Comparison of ENCODE assay signal across 23 cellular contexts in genomic region chr6:84263557-84263956, GRCh38. TPM values are rescaled to one million over a fixed set of nuclear protein-coding genes. Genes with fewer than 3 reads are reported as not detected.
DNase-seq lines count a peak whose midpoint lies in the region; TF ChIP-seq lines count a peak whose summit lies in the region.
"Had no signal": no experiment of that assay in that cellular context is flagged by ENCODE, and none has a peak within 500 bp of the region (broad histone marks: within the 10 kb centered on the region; RNA-seq: fewer than 3 reads in every experiment).

No MANE protein-coding gene starts in this region.

- no peaks in the 10 kb centered on the region for H3K36me3 ChIP-seq in SJCRH30
- no peaks in the 10 kb centered on the region for H3K36me3 ChIP-seq in mesendoderm (ENCODE audit: control insufficient read depth, insufficient read depth, low read length)
- H3K36me3 ChIP-seq: BLaER1, heart left ventricle, left ventricle myocardium inferior, suprapubic skin had no signal

- H3K27me3 ChIP-seq in SJCRH30 = no peaks in the 10 kb centered on the region
- H3K27me3 ChIP-seq in mesendoderm (ENCODE audit: insufficient read depth, low read length, poor library complexity) = no peaks in the 10 kb centered on the region
- H3K27me3 ChIP-seq: BLaER1, heart left ventricle, Peyer's patch, suprapubic skin had no signal

- H3K4me1 ChIP-seq in SJCRH30 = peaks cover 18% of the 10 kb centered on the region; the same call in 1 of the 2 replicates
- no peaks in the 10 kb centered on the region for H3K4me1 ChIP-seq in mesendoderm (ENCODE audit: control insufficient read depth, low read depth, low read length)
- H3K4me1 ChIP-seq: BLaER1, heart left ventricle, left ventricle myocardium inferior, Peyer's patch, suprapubic skin had no signal

- no peak overlapping the region for H2BK15ac ChIP-seq in mesendoderm (replicated peaks; ENCODE audit: low read depth)

- H3K79me2 ChIP-seq in mesendoderm (ENCODE audit: control insufficient read depth, insufficient read depth, low read length) = no peaks in the 10 kb centered on the region

- no peak overlapping the region for H3K56ac ChIP-seq in mesendoderm (ENCODE audit: low read length)

- no peak overlapping the region for H4K8ac ChIP-seq in mesendoderm (ENCODE audit: low read depth, low read length)

- no peak overlapping the region for H3K18ac ChIP-seq in mesendoderm (ENCODE audit: low read length)

- no CpG with 5 or more reads among the region's 6 CpGs for WGBS in mesendoderm (ENCODE audit: extremely low coverage, insufficient coverage, low lambda C conversion rate)

- no peak overlapping the region for H3K27ac ChIP-seq in SJCRH30
- no peak overlapping the region for H3K27ac ChIP-seq in mesendoderm (ENCODE audit: low read depth, low read length)
- H3K27ac ChIP-seq: BLaER1, heart left ventricle, left ventricle myocardium inferior, Peyer's patch, suprapubic skin had no signal

- no peak for TF ChIP-seq CTCF in epithelial cell of esophagus (IDR thresholded peaks at IDR 0.05; ENCODE audit: insufficient read depth, low read depth, low read length, missing control alignments)

- H3K4me2 ChIP-seq in mesendoderm (ENCODE audit: low read length) = no peak overlapping the region
- H3K4me2 ChIP-seq: BLaER1 had no signal

- H3K4me3 ChIP-seq in SJCRH30 (no peak overlapping the region), epithelial cell of esophagus (ENCODE audit: low read length) (no peak overlapping the region), mesendoderm (ENCODE audit: low read length) (no peak overlapping the region)
- H3K4me3 ChIP-seq: BLaER1, heart left ventricle, left ventricle myocardium inferior, mucosa of descending colon, Peyer's patch, suprapubic skin had no signal

- DNase-seq in EL (peak; percentile 42), SJCRH30 (peak; percentile 39 to 48), epithelial cell of esophagus (ENCODE audit: low read depth) (peak; percentile 6), mesendoderm (peak; percentile 77), mucosa of gallbladder (ENCODE audit: low spot score) (no peak), H4 (ENCODE audit: low spot score) (no peak), SIG-M5 (lab: John Stamatoyannopoulos, UW) (no peak)
- DNase-seq in NK-92 treated with Interleukin-12 subunit alpha and Interleukin-12 subunit beta, amount 100 ng/mL, for 24 hours (lab: John Stamatoyannopoulos, UW) = no peak
- DNase-seq: ACHN; activated CD4-positive, alpha-beta T cell treated with anti-CD3 and anti-CD28 coated beads, Interleukin-2, amount 50 U/mL, for 4 hours; activated gamma-delta T cell treated with Interleukin-2 at 50 U/mL for 16 hours; Calu3; HCEC 1CT; heart left ventricle; immature natural killer cell; left ventricle myocardium inferior; mucosa of descending colon; NCI-H1417; NCI-H2107; NCI-H510A treated with DMSO at 0.1 percent for 48 hours; Peyer's patch had no signal

- H3K9ac ChIP-seq in mesendoderm (ENCODE audit: low read length) = no peak overlapping the region
- H3K9ac ChIP-seq: BLaER1 had no signal

- no peak overlapping the region for H2BK120ac ChIP-seq in mesendoderm (ENCODE audit: low read depth, low read length)

- no peak overlapping the region for H3K23ac ChIP-seq in mesendoderm (ENCODE audit: low read length)

- H3K79me1 ChIP-seq in mesendoderm (ENCODE audit: low read length) = no peaks in the 10 kb centered on the region

- no peak overlapping the region for H2AK5ac ChIP-seq in mesendoderm (ENCODE audit: low read length)

- H3K4ac ChIP-seq in mesendoderm (ENCODE audit: low read depth, low read length) = no peak overlapping the region

- no peak overlapping the region for H4K5ac ChIP-seq in mesendoderm (ENCODE audit: low read length)

- no peaks in the 10 kb centered on the region for H3K9me3 ChIP-seq in SJCRH30 (replicated peaks)
- H3K9me3 ChIP-seq: BLaER1, heart left ventricle, left ventricle myocardium inferior, mucosa of descending colon, Peyer's patch, suprapubic skin had no signal

- no peak overlapping the region for H2BK5ac ChIP-seq in mesendoderm (ENCODE audit: low read length)

RNA-seq across cellular contexts. Expression of gene CEP162, which starts 36.1 kb away (rescaled TPM):
- total RNA-seq in SJCRH30 (2014; rRNA removed; shearing (Covaris generic)) = 7.9 and 8.3 TPM in 2 replicates
- polyA plus RNA-seq in mesendoderm (2013, experiment 1 of 2) = 3.8 TPM
- polyA plus RNA-seq in mesendoderm (2013, experiment 2 of 2) = 4.0 TPM
- 10.0 TPM for total RNA-seq in mucosa of gallbladder
- total RNA-seq in H4 (2014; rRNA removed; shearing (Covaris generic)) = 3.3 and 5.5 TPM in 2 replicates

Comparison
In these comparisons a context has a peak if more than half of its experiments do, and no peak if none do; other contexts are left out.
1. DNase-seq: peak in EL (single experiment), SJCRH30 (2 of 2), epithelial cell of esophagus (single experiment) and mesendoderm (single experiment); none in NK-92 treated with Interleukin-12 subunit alpha and Interleukin-12 subunit beta, amount 100 ng/mL, for 24 hours (single experiment), mucosa of gallbladder (single experiment), H4 (single experiment) and SIG-M5 (single experiment).